Comparison of ENCODE assay signal across 2 cellular contexts in the genomic region with DNA sequence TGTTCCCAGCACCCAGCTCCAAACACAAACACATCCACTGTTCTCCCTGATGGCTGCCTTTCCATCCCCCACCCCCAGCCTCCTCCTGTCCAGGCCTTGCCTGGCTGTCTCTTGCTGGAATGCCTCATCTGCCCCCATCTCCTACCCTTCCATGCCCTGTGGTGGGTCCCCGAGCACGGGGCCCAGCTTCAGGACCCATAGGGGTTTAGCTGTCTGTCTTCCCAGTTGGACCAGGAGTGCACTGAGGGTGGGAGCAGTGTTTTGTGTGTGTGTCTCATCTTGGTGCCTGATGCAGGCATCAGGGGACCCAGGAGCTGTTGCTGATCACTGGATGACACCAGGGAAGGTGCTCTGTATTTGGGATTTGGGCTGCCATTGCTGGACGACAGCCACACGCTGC.
TF ChIP-seq lines count a peak whose summit lies in the region.

No MANE protein-coding gene starts in this region.

TF ChIP-seq in SK-N-SH, 30 proteins besides CTCF, POLR2A, EP300 and RAD21:
- TF ChIP-seq RCOR1 (IDR thresholded peaks at IDR 0.05; ENCODE audit: low read length) (no peak), RFX5 (IDR thresholded peaks at IDR 0.05; ENCODE audit: low read length) (no peak), NFIC (IDR thresholded peaks at IDR 0.05; ENCODE audit: borderline replicate concordance) (no peak), SIN3A (IDR thresholded peaks at IDR 0.05; ENCODE audit: borderline replicate concordance, low read depth, low read length) (no peak), EZH2phosphoT487 (IDR thresholded peaks at IDR 0.05; ENCODE audit: borderline replicate concordance, low read depth) (no peak), RXRA (IDR thresholded peaks at IDR 0.05; ENCODE audit: borderline replicate concordance, low read depth) (no peak), FOSL2 (IDR thresholded peaks at IDR 0.05; ENCODE audit: borderline replicate concordance, low read depth) (no peak), GATA2 (CRISPR knock-in tag; IDR thresholded peaks at IDR 0.05) (no peak), POLR2AphosphoS5 (IDR thresholded peaks at IDR 0.05; ENCODE audit: low read depth, low read length) (no peak), JUND (IDR thresholded peaks at IDR 0.05) (no peak), SMC3 (IDR thresholded peaks at IDR 0.05; ENCODE audit: low read depth, low read length) (no peak), FOXM1 (IDR thresholded peaks at IDR 0.05; ENCODE audit: low read depth) (no peak), MXI1 (IDR thresholded peaks at IDR 0.05; ENCODE audit: low read depth, low read length) (no peak)
- TF ChIP-seq, protein P1, sequence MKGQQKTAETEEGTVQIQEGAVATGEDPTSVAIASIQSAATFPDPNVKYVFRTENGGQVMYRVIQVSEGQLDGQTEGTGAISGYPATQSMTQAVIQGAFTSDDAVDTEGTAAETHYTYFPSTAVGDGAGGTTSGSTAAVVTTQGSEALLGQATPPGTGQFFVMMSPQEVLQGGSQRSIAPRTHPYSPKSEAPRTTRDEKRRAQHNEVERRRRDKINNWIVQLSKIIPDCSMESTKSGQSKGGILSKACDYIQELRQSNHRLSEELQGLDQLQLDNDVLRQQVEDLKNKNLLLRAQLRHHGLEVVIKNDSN (IDR thresholded peaks at IDR 0.05; ENCODE audit: borderline replicate concordance, low read depth): no peak
- TF ChIP-seq, protein P2, sequence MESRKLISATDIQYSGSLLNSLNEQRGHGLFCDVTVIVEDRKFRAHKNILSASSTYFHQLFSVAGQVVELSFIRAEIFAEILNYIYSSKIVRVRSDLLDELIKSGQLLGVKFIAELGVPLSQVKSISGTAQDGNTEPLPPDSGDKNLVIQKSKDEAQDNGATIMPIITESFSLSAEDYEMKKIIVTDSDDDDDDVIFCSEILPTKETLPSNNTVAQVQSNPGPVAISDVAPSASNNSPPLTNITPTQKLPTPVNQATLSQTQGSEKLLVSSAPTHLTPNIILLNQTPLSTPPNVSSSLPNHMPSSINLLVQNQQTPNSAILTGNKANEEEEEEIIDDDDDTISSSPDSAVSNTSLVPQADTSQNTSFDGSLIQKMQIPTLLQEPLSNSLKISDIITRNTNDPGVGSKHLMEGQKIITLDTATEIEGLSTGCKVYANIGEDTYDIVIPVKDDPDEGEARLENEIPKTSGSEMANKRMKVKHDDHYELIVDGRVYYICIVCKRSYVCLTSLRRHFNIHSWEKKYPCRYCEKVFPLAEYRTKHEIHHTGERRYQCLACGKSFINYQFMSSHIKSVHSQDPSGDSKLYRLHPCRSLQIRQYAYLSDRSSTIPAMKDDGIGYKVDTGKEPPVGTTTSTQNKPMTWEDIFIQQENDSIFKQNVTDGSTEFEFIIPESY (IDR thresholded peaks at IDR 0.05; ENCODE audit: borderline replicate concordance, low read depth): no peak
- TF ChIP-seq, protein P3, sequence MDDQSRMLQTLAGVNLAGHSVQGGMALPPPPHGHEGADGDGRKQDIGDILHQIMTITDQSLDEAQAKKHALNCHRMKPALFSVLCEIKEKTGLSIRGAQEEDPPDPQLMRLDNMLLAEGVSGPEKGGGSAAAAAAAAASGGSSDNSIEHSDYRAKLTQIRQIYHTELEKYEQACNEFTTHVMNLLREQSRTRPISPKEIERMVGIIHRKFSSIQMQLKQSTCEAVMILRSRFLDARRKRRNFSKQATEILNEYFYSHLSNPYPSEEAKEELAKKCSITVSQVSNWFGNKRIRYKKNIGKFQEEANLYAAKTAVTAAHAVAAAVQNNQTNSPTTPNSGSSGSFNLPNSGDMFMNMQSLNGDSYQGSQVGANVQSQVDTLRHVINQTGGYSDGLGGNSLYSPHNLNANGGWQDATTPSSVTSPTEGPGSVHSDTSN (IDR thresholded peaks at IDR 0.05): no peak
- TF ChIP-seq, protein P4, sequence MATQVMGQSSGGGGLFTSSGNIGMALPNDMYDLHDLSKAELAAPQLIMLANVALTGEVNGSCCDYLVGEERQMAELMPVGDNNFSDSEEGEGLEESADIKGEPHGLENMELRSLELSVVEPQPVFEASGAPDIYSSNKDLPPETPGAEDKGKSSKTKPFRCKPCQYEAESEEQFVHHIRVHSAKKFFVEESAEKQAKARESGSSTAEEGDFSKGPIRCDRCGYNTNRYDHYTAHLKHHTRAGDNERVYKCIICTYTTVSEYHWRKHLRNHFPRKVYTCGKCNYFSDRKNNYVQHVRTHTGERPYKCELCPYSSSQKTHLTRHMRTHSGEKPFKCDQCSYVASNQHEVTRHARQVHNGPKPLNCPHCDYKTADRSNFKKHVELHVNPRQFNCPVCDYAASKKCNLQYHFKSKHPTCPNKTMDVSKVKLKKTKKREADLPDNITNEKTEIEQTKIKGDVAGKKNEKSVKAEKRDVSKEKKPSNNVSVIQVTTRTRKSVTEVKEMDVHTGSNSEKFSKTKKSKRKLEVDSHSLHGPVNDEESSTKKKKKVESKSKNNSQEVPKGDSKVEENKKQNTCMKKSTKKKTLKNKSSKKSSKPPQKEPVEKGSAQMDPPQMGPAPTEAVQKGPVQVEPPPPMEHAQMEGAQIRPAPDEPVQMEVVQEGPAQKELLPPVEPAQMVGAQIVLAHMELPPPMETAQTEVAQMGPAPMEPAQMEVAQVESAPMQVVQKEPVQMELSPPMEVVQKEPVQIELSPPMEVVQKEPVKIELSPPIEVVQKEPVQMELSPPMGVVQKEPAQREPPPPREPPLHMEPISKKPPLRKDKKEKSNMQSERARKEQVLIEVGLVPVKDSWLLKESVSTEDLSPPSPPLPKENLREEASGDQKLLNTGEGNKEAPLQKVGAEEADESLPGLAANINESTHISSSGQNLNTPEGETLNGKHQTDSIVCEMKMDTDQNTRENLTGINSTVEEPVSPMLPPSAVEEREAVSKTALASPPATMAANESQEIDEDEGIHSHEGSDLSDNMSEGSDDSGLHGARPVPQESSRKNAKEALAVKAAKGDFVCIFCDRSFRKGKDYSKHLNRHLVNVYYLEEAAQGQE (IDR thresholded peaks at IDR 0.05; ENCODE audit: low read depth, low read length): no peak
- TF ChIP-seq, protein P5, sequence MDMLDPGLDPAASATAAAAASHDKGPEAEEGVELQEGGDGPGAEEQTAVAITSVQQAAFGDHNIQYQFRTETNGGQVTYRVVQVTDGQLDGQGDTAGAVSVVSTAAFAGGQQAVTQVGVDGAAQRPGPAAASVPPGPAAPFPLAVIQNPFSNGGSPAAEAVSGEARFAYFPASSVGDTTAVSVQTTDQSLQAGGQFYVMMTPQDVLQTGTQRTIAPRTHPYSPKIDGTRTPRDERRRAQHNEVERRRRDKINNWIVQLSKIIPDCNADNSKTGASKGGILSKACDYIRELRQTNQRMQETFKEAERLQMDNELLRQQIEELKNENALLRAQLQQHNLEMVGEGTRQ (IDR thresholded peaks at IDR 0.05; ENCODE audit: borderline replicate concordance, low read depth, low read length): no peak

TF ChIP-seq in SK-N-SH treated with all-trans-retinoic acid at 6 μM for 48 hours, 23 proteins besides CTCF, POLR2A, EP300 and RAD21:
- TF ChIP-seq TOX (CRISPR knock-in tag; IDR thresholded peaks at IDR 0.05; ENCODE audit: borderline replicate concordance): no peak
